In the genomic region with DNA sequence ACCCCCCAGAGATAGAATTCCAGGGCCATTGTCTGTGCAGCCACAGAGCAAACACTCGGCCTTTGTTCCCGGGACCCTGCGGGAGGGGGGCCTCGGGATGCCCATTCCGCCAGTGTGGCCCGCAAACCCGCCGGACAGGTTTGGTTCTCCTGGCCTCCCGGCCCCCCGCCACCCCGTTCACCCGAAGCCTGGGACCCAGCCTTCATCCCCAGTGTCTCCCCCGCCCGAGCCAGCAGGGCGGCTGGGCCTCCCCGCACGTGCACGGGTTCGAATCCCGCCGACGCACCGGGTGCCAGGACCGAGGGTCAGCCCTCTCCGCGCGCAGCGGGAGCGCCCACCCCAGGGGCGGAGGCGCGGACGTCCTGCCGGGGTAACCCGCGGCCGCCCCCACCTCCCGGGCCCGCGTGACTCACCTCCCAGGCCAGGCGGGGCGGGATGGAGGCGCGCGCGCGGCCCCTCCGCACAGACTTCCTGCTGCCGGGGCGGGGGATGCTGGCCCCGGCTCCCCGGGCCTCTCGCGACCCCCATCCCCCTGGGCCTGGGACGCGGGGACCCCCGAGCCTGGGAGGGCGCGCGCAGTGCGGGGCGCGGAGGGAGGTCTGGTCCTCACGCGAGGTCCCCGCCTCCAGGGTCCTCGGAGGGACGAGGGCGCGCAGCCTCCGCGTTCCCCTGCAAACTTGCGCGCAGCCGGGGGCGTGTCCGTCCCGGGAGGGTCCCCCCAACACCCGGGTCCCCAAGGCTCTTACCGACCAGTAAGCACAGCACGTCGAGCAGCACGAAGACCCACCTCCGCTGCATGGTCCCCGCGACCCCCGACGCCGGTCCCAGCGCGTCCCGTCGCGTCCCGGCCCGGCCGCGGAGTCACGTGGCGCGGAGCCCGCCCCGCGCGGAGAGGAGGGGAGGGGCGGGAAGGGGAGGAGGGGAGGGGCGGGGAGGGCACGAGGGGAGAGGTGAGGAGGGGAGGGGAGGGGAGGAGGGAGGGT, we compare ENCODE assay signal across 8 cellular contexts. TPM values are rescaled to one million over a fixed set of nuclear protein-coding genes. Genes with fewer than 3 reads are reported as not detected.
DNase-seq lines count a peak whose midpoint lies in the region; ATAC-seq and TF ChIP-seq lines count a peak whose summit lies in the region.

A gene (minus strand): TSS at position 865 of the 983 bp plus-strand sequence. CDS start 67 bp downstream, at position 798.

- TF ChIP-seq CTCF in right lobe of liver (IDR thresholded peaks at IDR 0.05) = no peak

- ATAC-seq in right lobe of liver = peak in 2 of 4 donors; percentile 14 to 44
- ATAC-seq in GM18873 (IDR thresholded peaks at IDR 0.05; ENCODE audit: low FRiP score, unreplicated experiment) = no peak

- H3K27me3 ChIP-seq in right lobe of liver (peaks cover 7 to 16% of the 10 kb centered on the region in 2 donors), subcutaneous abdominal adipose tissue (ENCODE audit: control insufficient read depth in 5 of 5, insufficient read depth in 4 of 5, low read length in 5 of 5) (peaks cover 40 to 54% (median 46%) of the 10 kb centered on the region in 5 donors)

- 8% methylated on average over 29 of the region's 108 CpGs for WGBS in right lobe of liver (ENCODE audit: insufficient coverage, low coverage, low lambda C conversion rate, missing lambda C conversion rate)

- H3K27ac ChIP-seq in cingulate gyrus (ENCODE audit: low read depth, low read length) (peak within 1 kb of the TSS; percentile 89), right lobe of liver (no peak within 1 kb of the TSS), subcutaneous abdominal adipose tissue (ENCODE audit: low read depth, low read length) (no peak within 1 kb of the TSS)

- DNase-seq in EH (ENCODE audit: low read depth) (peak; percentile 37), NCI-H69 (lab: John Stamatoyannopoulos, UW) (peak; percentile 86), right lobe of liver (peak; percentile 21 to 58 (median 49)), SKM-1 (lab: John Stamatoyannopoulos, UW; ENCODE audit: unreplicated experiment) (no peak), cerebellar cortex (ENCODE audit: low spot score) (no peak)

- intact Hi-C loops in right lobe of liver (cut with DNase I) = no loop called here

- no peak for TF ChIP-seq POLR2A in right lobe of liver (IDR thresholded peaks at IDR 0.05)

- H3K9me3 ChIP-seq in right lobe of liver (no peaks in the 10 kb centered on the region), subcutaneous abdominal adipose tissue (ENCODE audit: control insufficient read depth in 5 of 5, low read length in 5 of 5) (no peaks in the 10 kb centered on the region)

- no peak within 1 kb of the TSS for H3K9ac ChIP-seq in subcutaneous abdominal adipose tissue (ENCODE audit: low read length in 5 of 5)

- no peaks in the 10 kb centered on the region for H3K4me1 ChIP-seq in right lobe of liver
- peaks cover 0 to 34% (median 24%) of the 10 kb centered on the region in 5 donors for H3K4me1 ChIP-seq in subcutaneous abdominal adipose tissue (ENCODE audit: control insufficient read depth in 5 of 5, insufficient read depth in 5 of 5, low read length in 5 of 5)

- H3K36me3 ChIP-seq in right lobe of liver = no peaks in the 10 kb centered on the region
- H3K36me3 ChIP-seq in subcutaneous abdominal adipose tissue (ENCODE audit: control insufficient read depth in 5 of 5, insufficient read depth in 5 of 5, low read length in 5 of 5) = no peaks in the 10 kb centered on the region

- peak within 1 kb of the TSS in 1 of 3 donors; percentile 24 for H3K4me3 ChIP-seq in right lobe of liver
- H3K4me3 ChIP-seq in subcutaneous abdominal adipose tissue (ENCODE audit: low read depth in 1 of 5, low read length in 5 of 5) = peak within 1 kb of the TSS in 3 of 5 donors; percentile 49 to 60 (median 58)

RNA-seq across cellular contexts. Expression of the gene that starts here (rescaled TPM):
- total RNA-seq in right lobe of liver = 1 to 10 TPM in 5 of 6 experiments, under 1 TPM in 1; 0.83 to 2.7 (median 1.8) TPM

Comparison
In these comparisons a context has a peak if more than half of its experiments do, and no peak if none do; other contexts are left out.
1. DNase-seq: peak in EH (single experiment), NCI-H69 (single experiment) and right lobe of liver (3 of 3); none in SKM-1 (single experiment) and cerebellar cortex (single experiment).